In the genomic region with DNA sequence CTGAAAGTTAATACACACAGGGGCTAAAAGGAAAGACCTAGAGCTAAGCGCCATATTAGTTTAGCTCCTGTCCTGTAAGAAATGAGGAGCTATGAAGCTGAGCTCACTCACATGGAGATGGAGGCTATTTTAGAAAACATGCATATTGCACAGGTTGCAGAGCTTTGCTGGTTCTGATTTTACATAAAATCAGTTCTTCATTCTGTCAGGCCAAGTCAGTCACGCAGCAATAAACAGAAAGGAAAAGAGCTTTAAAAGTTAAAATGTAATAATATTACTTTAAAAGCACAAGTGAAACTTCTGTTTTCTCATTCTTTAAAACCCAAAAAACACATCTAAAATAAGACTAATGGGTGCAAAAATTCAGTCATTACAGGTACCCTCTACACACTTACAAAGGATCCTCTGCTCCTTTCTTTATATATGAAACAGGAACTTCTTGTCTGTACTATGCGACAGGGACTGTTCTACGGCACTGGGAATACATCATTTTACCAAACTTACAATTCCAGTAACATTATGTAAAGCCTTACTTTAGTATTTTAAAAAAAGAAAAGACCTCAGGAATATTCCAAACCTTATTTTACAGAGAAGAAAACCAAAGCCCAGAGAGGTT, we compare ENCODE assay signal across 16 cellular contexts.
DNase-seq lines count a peak whose midpoint lies in the region; ATAC-seq and TF ChIP-seq lines count a peak whose summit lies in the region.
"Had no signal": no experiment of that assay in that cellular context is flagged by ENCODE, and none has a peak within 500 bp of the region (broad histone marks: within the 10 kb centered on the region; RNA-seq: fewer than 3 reads in every experiment).

No MANE protein-coding gene starts in this region.

- H3K27ac Mint-ChIP-seq in activated T-helper 2 cell treated with anti-CD3 and anti-CD28 coated beads, Interferon-gamma antibody, Interleukin-2, Interleukin-4, amounts not matched to agents 10 μg/mL and 5 μg/mL and 100 μg/mL, durations not matched to agents 14 hours and 24 hours and 36 hours: no peak overlapping the region
- H3K27ac Mint-ChIP-seq: stimulated activated naive CD8-positive, alpha-beta T cell treated with anti-CD3 and anti-CD28 coated beads, Interleukin-15, Interleukin-2, amounts not matched to agents 100 ng/mL and 50 ng/mL, for 24 hours had no signal

- H3K4me1 ChIP-seq in hepatocyte (ENCODE audit: insufficient read depth) (peaks cover 31% of the 10 kb centered on the region), suprapubic skin (peaks cover 37% of the 10 kb centered on the region), testis (peaks cover 15% of the 10 kb centered on the region)

- H3K4me3 ChIP-seq in hepatocyte (no peak overlapping the region), suprapubic skin (no peak overlapping the region), testis (no peak overlapping the region)
- H3K4me3 ChIP-seq: breast epithelium, left lung had no signal

- H3K4me3 Mint-ChIP-seq in activated T-helper 2 cell treated with anti-CD3 and anti-CD28 coated beads, Interferon-gamma antibody, Interleukin-2, Interleukin-4, amounts not matched to agents 10 μg/mL and 5 μg/mL and 100 μg/mL, durations not matched to agents 14 hours and 24 hours and 36 hours (ENCODE audit: low read depth): no peak overlapping the region
- H3K4me3 Mint-ChIP-seq: neural crest cell; stimulated activated naive CD8-positive, alpha-beta T cell treated with anti-CD3 and anti-CD28 coated beads, Interleukin-15, Interleukin-2, amounts not matched to agents 100 ng/mL and 50 ng/mL, for 24 hours had no signal

- no peaks in the 10 kb centered on the region for H3K27me3 Mint-ChIP-seq in activated T-helper 2 cell treated with anti-CD3 and anti-CD28 coated beads, Interferon-gamma antibody, Interleukin-2, Interleukin-4, amounts not matched to agents 10 μg/mL and 5 μg/mL and 100 μg/mL, durations not matched to agents 14 hours and 24 hours and 36 hours (ENCODE audit: low read depth)
- H3K27me3 Mint-ChIP-seq: stimulated activated naive CD8-positive, alpha-beta T cell treated with anti-CD3 and anti-CD28 coated beads, Interleukin-15, Interleukin-2, amounts not matched to agents 100 ng/mL and 50 ng/mL, for 24 hours had no signal

- no peaks in the 10 kb centered on the region for H4K20me1 ChIP-seq in hepatocyte (ENCODE audit: insufficient read depth, poor library complexity, severe bottlenecking)

- H3K4me2 ChIP-seq in hepatocyte: no peak overlapping the region

- no peak for TF ChIP-seq POLR2A in suprapubic skin (IDR thresholded peaks at IDR 0.05)
- TF ChIP-seq POLR2A in testis (IDR thresholded peaks at IDR 0.05): no peak

- H3K79me2 ChIP-seq in hepatocyte: no peaks in the 10 kb centered on the region

- ATAC-seq in GM18907 (IDR thresholded peaks at IDR 0.05; ENCODE audit: unreplicated experiment): peak; percentile 37
- peak; percentile 37 for ATAC-seq in HG03571 (IDR thresholded peaks at IDR 0.05; ENCODE audit: unreplicated experiment)
- ATAC-seq in HG02885 (IDR thresholded peaks at IDR 0.05; ENCODE audit: poor library complexity, unreplicated experiment): no peak
- ATAC-seq: left lung had no signal

- peaks cover 27% of the 10 kb centered on the region for H3K36me3 Mint-ChIP-seq in activated T-helper 2 cell treated with anti-CD3 and anti-CD28 coated beads, Interferon-gamma antibody, Interleukin-2, Interleukin-4, amounts not matched to agents 10 μg/mL and 5 μg/mL and 100 μg/mL, durations not matched to agents 14 hours and 24 hours and 36 hours (ENCODE audit: low read depth)

- TF ChIP-seq CTCF in hepatocyte (IDR thresholded peaks at IDR 0.05; ENCODE audit: poor library complexity): no peak
- no peak for TF ChIP-seq CTCF in suprapubic skin (IDR thresholded peaks at IDR 0.05)
- TF ChIP-seq CTCF in testis (IDR thresholded peaks at IDR 0.05): no peak

- no peak for TF ChIP-seq EP300 in suprapubic skin (IDR thresholded peaks at IDR 0.05)

- H3K9me3 ChIP-seq in hepatocyte (ENCODE audit: low read depth) (no peaks in the 10 kb centered on the region), suprapubic skin (no peaks in the 10 kb centered on the region), testis (no peaks in the 10 kb centered on the region)
- H3K9me3 ChIP-seq: breast epithelium, left lung had no signal

- no peak overlapping the region for H2AFZ ChIP-seq in hepatocyte

- H3K36me3 ChIP-seq in hepatocyte (replicated peaks; ENCODE audit: insufficient read depth, low read depth) (no peaks in the 10 kb centered on the region), suprapubic skin (no peaks in the 10 kb centered on the region), testis (ENCODE audit: low read depth, missing control alignments) (no peaks in the 10 kb centered on the region)
- H3K36me3 ChIP-seq: breast epithelium, left lung had no signal

- peaks cover 30% of the 10 kb centered on the region for H3K4me1 Mint-ChIP-seq in activated T-helper 2 cell treated with anti-CD3 and anti-CD28 coated beads, Interferon-gamma antibody, Interleukin-2, Interleukin-4, amounts not matched to agents 10 μg/mL and 5 μg/mL and 100 μg/mL, durations not matched to agents 14 hours and 24 hours and 36 hours (ENCODE audit: low read depth)
- H3K4me1 Mint-ChIP-seq: neural crest cell had no signal

- intact Hi-C loops in testis (cut with DNase I; ENCODE audit: low total_unique reads): loop anchor here (10.0 kb wide), 2 partner anchors 257 to 507 kb away; a partner anchor contains a TSS
- intact Hi-C loops in activated T-helper 2 cell treated with anti-CD3 and anti-CD28 coated beads, Interferon-gamma antibody, Interleukin-2, Interleukin-4, amounts not matched to agents 10 μg/mL and 5 μg/mL and 100 μg/mL, durations not matched to agents 14 hours and 24 hours and 36 hours (cut with micrococcal nuclease): loop anchor here (5.0 kb wide), 2 partner anchors 230 to 350 kb away; no protein-coding TSS in a partner anchor

- no peaks in the 10 kb centered on the region for H3K9me2 ChIP-seq in hepatocyte (replicated peaks; ENCODE audit: insufficient read depth)

- peak overlapping the region; percentile 47 for H3K27ac ChIP-seq in hepatocyte
- peak overlapping the region; percentile 61 for H3K27ac ChIP-seq in suprapubic skin
- peak overlapping the region in 1 of 2 donors; percentile 21 for H3K27ac ChIP-seq in testis
- H3K27ac ChIP-seq: left lung had no signal

- 92% methylated on average over 4 of the region's 4 CpGs for WGBS in hepatocyte (ENCODE audit: low lambda C conversion rate, missing lambda C conversion rate)
- WGBS in suprapubic skin: 85% methylated on average over 4 of the region's 4 CpGs
- WGBS in testis, 2 donors: 84 to 87% methylated on average over 4 of the region's 4 CpGs

- H3K27me3 ChIP-seq in hepatocyte (no peaks in the 10 kb centered on the region), suprapubic skin (no peaks in the 10 kb centered on the region), testis (no peaks in the 10 kb centered on the region)
- H3K27me3 ChIP-seq: breast epithelium, left lung had no signal

- DNase-seq in hepatocyte (ENCODE audit: low spot score): no peak
- DNase-seq in suprapubic skin (ENCODE audit: low spot score in 2 of 2): no peak
- no peak for DNase-seq in testis
- no peak for DNase-seq in activated CD8-positive, alpha-beta memory T cell treated with anti-CD3 and anti-CD28 coated beads, Interleukin-2, amount 50 U/mL, for 4 hours
- no peak for DNase-seq in activated T-helper 2 cell treated with anti-CD3 and anti-CD28 coated beads, Interferon-gamma antibody, Interleukin-2, Interleukin-4, amounts not matched to agents 10 μg/mL and 5 μg/mL and 100 μg/mL, durations not matched to agents 14 hours and 24 hours and 36 hours (ENCODE audit: low spot score)
- DNase-seq: activated naive CD4-positive, alpha-beta T cell treated with anti-CD3 and anti-CD28 coated beads, Interleukin-2, amount 50 U/mL, for 16 hours; DMS79 treated with DMSO at 0.1 percent for 48 hours; effector CD4-positive, alpha-beta T cell; left lung; NCI-H1105 treated with DMSO at 0.1 percent for 48 hours had no signal

- no peaks in the 10 kb centered on the region for H3K9me3 Mint-ChIP-seq in activated T-helper 2 cell treated with anti-CD3 and anti-CD28 coated beads, Interferon-gamma antibody, Interleukin-2, Interleukin-4, amounts not matched to agents 10 μg/mL and 5 μg/mL and 100 μg/mL, durations not matched to agents 14 hours and 24 hours and 36 hours
- H3K9me3 Mint-ChIP-seq: neural crest cell; stimulated activated naive CD8-positive, alpha-beta T cell treated with anti-CD3 and anti-CD28 coated beads, Interleukin-15, Interleukin-2, amounts not matched to agents 100 ng/mL and 50 ng/mL, for 24 hours had no signal
